In genomic region chr18:79965119-79965902, GRCh38 we compare ENCODE assay signal across 8 cellular contexts. TPM values are rescaled to one million over a fixed set of nuclear protein-coding genes. Genes with fewer than 3 reads are reported as not detected.
DNase-seq lines count a peak whose midpoint lies in the region; ATAC-seq, FAIRE-seq and TF ChIP-seq lines count a peak whose summit lies in the region.

No MANE protein-coding gene starts in this region.

- H3K4me3 Mint-ChIP-seq in stimulated activated effector memory CD8-positive, alpha-beta T cell treated with anti-CD3 and anti-CD28 coated beads, Interleukin-12 subunit alpha, Interleukin-12 subunit beta, amount 100 ng/mL, for 72 hours = peak overlapping the region; percentile 77

- dilution Hi-C loops in keratinocyte (cut with MboI; ENCODE audit: extremely low pct_ligation_motif_present, low sequenced_read_pairs) = no loop called here

- H3K4me3 ChIP-seq in breast epithelium (peak overlapping the region; percentile 68 to 96 (median 71)), keratinocyte (ENCODE audit: control insufficient read depth in 2 of 3, extremely low read depth in 1 of 3, insufficient read depth in 2 of 3, low read depth in 1 of 3, low read length in 3 of 3) (peak overlapping the region; percentile 76 to 83 (median 83))

- H3K27ac Mint-ChIP-seq in stimulated activated effector memory CD8-positive, alpha-beta T cell treated with anti-CD3 and anti-CD28 coated beads, Interleukin-12 subunit alpha, Interleukin-12 subunit beta, amount 100 ng/mL, for 72 hours = peak overlapping the region; percentile 48

- H3K36me3 ChIP-seq in breast epithelium (no peaks in the 10 kb centered on the region), keratinocyte (ENCODE audit: control insufficient read depth in 2 of 2, extremely low read depth in 1 of 2, insufficient read depth in 2 of 2, low read length in 2 of 2) (peaks cover 8 to 10% of the 10 kb centered on the region in 2 experiments)

- H3K27me3 ChIP-seq in breast epithelium = no peaks in the 10 kb centered on the region
- H3K27me3 ChIP-seq in keratinocyte (ENCODE audit: control insufficient read depth, extremely low read depth, insufficient read depth, low read length) = no peaks in the 10 kb centered on the region

- peaks cover under 1% of the 10 kb centered on the region for H4K20me1 ChIP-seq in keratinocyte (ENCODE audit: control insufficient read depth, extremely low read depth, insufficient read depth, low read length)

- intact Hi-C loops in breast epithelium (cut with DNase I; ENCODE audit: low total_unique reads) = no loop called here

- TF ChIP-seq CTCF in breast epithelium (IDR thresholded peaks at IDR 0.05) = no peak
- no peak for TF ChIP-seq CTCF in keratinocyte (optimal IDR thresholded peaks at IDR 0.05 in 1 of 3, IDR thresholded peaks at IDR 0.05 in 1 of 3, conservative IDR thresholded peaks at IDR 0.05 in 1 of 3; ENCODE audit: extremely low read depth in 1 of 3, insufficient read depth in 2 of 3, low read length in 3 of 3)

- H3K9me3 ChIP-seq in breast epithelium (no peaks in the 10 kb centered on the region), keratinocyte (ENCODE audit: control insufficient read depth, low read depth, low read length) (no peaks in the 10 kb centered on the region)

- no peaks in the 10 kb centered on the region for H3K9me1 ChIP-seq in keratinocyte (ENCODE audit: control insufficient read depth, extremely low read depth, insufficient read depth, low read length)

- TF ChIP-seq POLR2A in breast epithelium (IDR thresholded peaks at IDR 0.05) = no peak

- no peak for ATAC-seq in stimulated activated effector memory CD8-positive, alpha-beta T cell treated with anti-CD3 and anti-CD28 coated beads, Interleukin-12 subunit alpha, Interleukin-12 subunit beta, amount 100 ng/mL, for 72 hours

- H3K4me1 ChIP-seq in breast epithelium (peaks cover 0 to 8% of the 10 kb centered on the region in 2 donors), keratinocyte (ENCODE audit: control insufficient read depth, extremely low read depth, insufficient read depth, low read length) (peaks cover 35% of the 10 kb centered on the region)

- peaks cover 20% of the 10 kb centered on the region for H3K79me2 ChIP-seq in keratinocyte (ENCODE audit: control insufficient read depth, insufficient read depth, low read length)

- peak overlapping the region; percentile 85 for H3K9ac ChIP-seq in keratinocyte (ENCODE audit: control insufficient read depth, extremely low read depth, insufficient read depth, low read length)

- peaks cover 31% of the 10 kb centered on the region for H3K36me3 Mint-ChIP-seq in stimulated activated effector memory CD8-positive, alpha-beta T cell treated with anti-CD3 and anti-CD28 coated beads, Interleukin-12 subunit alpha, Interleukin-12 subunit beta, amount 100 ng/mL, for 72 hours

- no peaks in the 10 kb centered on the region for H3K9me3 Mint-ChIP-seq in stimulated activated effector memory CD8-positive, alpha-beta T cell treated with anti-CD3 and anti-CD28 coated beads, Interleukin-12 subunit alpha, Interleukin-12 subunit beta, amount 100 ng/mL, for 72 hours

- DNase-seq in stimulated activated CD4-positive, alpha-beta T cell treated with anti-CD3 and anti-CD28 coated beads, Interleukin-2, amount 100 ng/mL, for 24 hours = peak; percentile 29 to 44
- DNase-seq in stimulated activated CD4-positive, alpha-beta T cell treated with anti-CD3 and anti-CD28 coated beads, Interleukin-4, amount 100 ng/mL, for 1 hour = no peak
- DNase-seq in NCI-H526 treated with DMSO at 0.1 percent for 48 hours (lab: John Stamatoyannopoulos, UW) = peak; percentile 40
- peak in 1 of 2 donors; percentile 42 for DNase-seq in breast epithelium (ENCODE audit: low spot score in 2 of 2)
- DNase-seq in keratinocyte (ENCODE audit: low read depth, low spot score) = no peak
- DNase-seq in stimulated activated effector memory CD8-positive, alpha-beta T cell treated with anti-CD3 and anti-CD28 coated beads, Interleukin-12 subunit alpha, Interleukin-12 subunit beta, amount 100 ng/mL, for 72 hours (ENCODE audit: low spot score in 2 of 2) = no peak
- DNase-seq in AML-193 (lab: John Stamatoyannopoulos, UW) = no peak
- no peak for DNase-seq in putamen (ENCODE audit: low spot score)

- FAIRE-seq in keratinocyte (lab: Jason Lieb, UNC) = peak; percentile 81

- H2AFZ ChIP-seq in keratinocyte (ENCODE audit: control insufficient read depth, low read length) = peak overlapping the region; percentile 83

- peaks cover 29% of the 10 kb centered on the region for H3K4me1 Mint-ChIP-seq in stimulated activated effector memory CD8-positive, alpha-beta T cell treated with anti-CD3 and anti-CD28 coated beads, Interleukin-12 subunit alpha, Interleukin-12 subunit beta, amount 100 ng/mL, for 72 hours

- H3K27ac ChIP-seq in breast epithelium = peak overlapping the region; percentile 94 to 98
- peak overlapping the region; percentile 90 for H3K27ac ChIP-seq in keratinocyte (ENCODE audit: control insufficient read depth, insufficient read depth, low read length)

- H3K4me2 ChIP-seq in keratinocyte (ENCODE audit: control insufficient read depth, extremely low read depth, insufficient read depth, low read depth, low read length) = peak overlapping the region; percentile 95

RNA-seq across cellular contexts. Expression of gene HSBP1L1, which starts 0.9 kb away (rescaled TPM):
- 10 to 100 TPM; 24.6 to 42.1 (median 38.3) TPM for total RNA-seq in breast epithelium
- polyA plus RNA-seq in keratinocyte = 28.7 to 49.6 TPM (median 35.9 TPM) in 3 replicates
- 55.9 TPM for polyA plus RNA-seq in keratinocyte (2011; ENCODE audit: low read depth)
- polyA plus RNA-seq in keratinocyte (2011; cell fraction: cytosol; rRNA removed) = 26.0 and 27.3 TPM in 2 replicates
- 47.1 and 59.1 TPM in 2 replicates for polyA plus RNA-seq in keratinocyte (2011; cell fraction: nucleus; rRNA removed)
- 31.4 and 41.1 TPM in 2 replicates for polyA plus RNA-seq in keratinocyte (2012; ENCODE audit: low replicate concordance)
- polyA minus RNA-seq in keratinocyte = 4.9 to 9.0 TPM (median 7.5 TPM) in 3 replicates
- 4.4 TPM for polyA minus RNA-seq in keratinocyte (2011; cell fraction: cytosol; rRNA and poly(A)+ RNA removed)
- polyA minus RNA-seq in keratinocyte (2011; cell fraction: nucleus; rRNA and poly(A)+ RNA removed) = 8.5 and 10.8 TPM in 2 replicates

RNA-seq across cellular contexts. Expression of gene SLC66A2, which starts 13.9 kb away (rescaled TPM):
- 100 to 1,000 TPM in 1 of 3 donors, 10 to 100 TPM in 2; 45.2 to 141 (median 65.9) TPM for total RNA-seq in breast epithelium
- 16.3 to 32.4 TPM (median 19.8 TPM) in 3 replicates for polyA plus RNA-seq in keratinocyte
- 21.3 TPM for polyA plus RNA-seq in keratinocyte (2011; ENCODE audit: low read depth)
- 10.8 and 28.7 TPM in 2 replicates for polyA plus RNA-seq in keratinocyte (2011; cell fraction: cytosol; rRNA removed)
- 17.4 and 24.0 TPM in 2 replicates for polyA plus RNA-seq in keratinocyte (2011; cell fraction: nucleus; rRNA removed)
- 33.0 and 39.1 TPM in 2 replicates for polyA plus RNA-seq in keratinocyte (2012; ENCODE audit: low replicate concordance)
- polyA minus RNA-seq in keratinocyte = 16.8 to 40.5 TPM (median 26.5 TPM) in 3 replicates
- 53.1 TPM for polyA minus RNA-seq in keratinocyte (2011; cell fraction: cytosol; rRNA and poly(A)+ RNA removed)
- 16.2 and 19.7 TPM in 2 replicates for polyA minus RNA-seq in keratinocyte (2011; cell fraction: nucleus; rRNA and poly(A)+ RNA removed)

RNA-seq across cellular contexts. Expression of gene TXNL4A, which starts 23.1 kb away (rescaled TPM):
- total RNA-seq in breast epithelium = 10 to 100 TPM; 21.4 to 39.2 (median 23.9) TPM
- polyA plus RNA-seq in keratinocyte = 89.9 to 142 TPM (median 98.4 TPM) in 3 replicates
- polyA plus RNA-seq in keratinocyte (2011; ENCODE audit: low read depth) = 191 TPM
- polyA plus RNA-seq in keratinocyte (2011; cell fraction: cytosol; rRNA removed) = 102 and 125 TPM in 2 replicates
- 40.2 and 40.7 TPM in 2 replicates for polyA plus RNA-seq in keratinocyte (2011; cell fraction: nucleus; rRNA removed)
- polyA plus RNA-seq in keratinocyte (2012; ENCODE audit: low replicate concordance) = 96.6 and 119 TPM in 2 replicates
- polyA minus RNA-seq in keratinocyte = 37.6 to 47.8 TPM (median 38.7 TPM) in 3 replicates
- 90.5 TPM for polyA minus RNA-seq in keratinocyte (2011; cell fraction: cytosol; rRNA and poly(A)+ RNA removed)
- 4.9 and 9.6 TPM in 2 replicates for polyA minus RNA-seq in keratinocyte (2011; cell fraction: nucleus; rRNA and poly(A)+ RNA removed)

Comparison
In these comparisons a context has a peak if more than half of its experiments do, and no peak if none do; other contexts are left out.
1. DNase-seq: peak in stimulated activated CD4-positive, alpha-beta T cell treated with anti-CD3 and anti-CD28 coated beads, Interleukin-2, amount 100 ng/mL, for 24 hours (2 of 2) and NCI-H526 treated with DMSO at 0.1 percent for 48 hours (single experiment); none in stimulated activated CD4-positive, alpha-beta T cell treated with anti-CD3 and anti-CD28 coated beads, Interleukin-4, amount 100 ng/mL, for 1 hour (single experiment), keratinocyte (single experiment), stimulated activated effector memory CD8-positive, alpha-beta T cell treated with anti-CD3 and anti-CD28 coated beads, Interleukin-12 subunit alpha, Interleukin-12 subunit beta, amount 100 ng/mL, for 72 hours (0 of 2), AML-193 (0 of 2) and putamen (single experiment).